11 cellular contexts compared by ENCODE assay signal in the genomic region with DNA sequence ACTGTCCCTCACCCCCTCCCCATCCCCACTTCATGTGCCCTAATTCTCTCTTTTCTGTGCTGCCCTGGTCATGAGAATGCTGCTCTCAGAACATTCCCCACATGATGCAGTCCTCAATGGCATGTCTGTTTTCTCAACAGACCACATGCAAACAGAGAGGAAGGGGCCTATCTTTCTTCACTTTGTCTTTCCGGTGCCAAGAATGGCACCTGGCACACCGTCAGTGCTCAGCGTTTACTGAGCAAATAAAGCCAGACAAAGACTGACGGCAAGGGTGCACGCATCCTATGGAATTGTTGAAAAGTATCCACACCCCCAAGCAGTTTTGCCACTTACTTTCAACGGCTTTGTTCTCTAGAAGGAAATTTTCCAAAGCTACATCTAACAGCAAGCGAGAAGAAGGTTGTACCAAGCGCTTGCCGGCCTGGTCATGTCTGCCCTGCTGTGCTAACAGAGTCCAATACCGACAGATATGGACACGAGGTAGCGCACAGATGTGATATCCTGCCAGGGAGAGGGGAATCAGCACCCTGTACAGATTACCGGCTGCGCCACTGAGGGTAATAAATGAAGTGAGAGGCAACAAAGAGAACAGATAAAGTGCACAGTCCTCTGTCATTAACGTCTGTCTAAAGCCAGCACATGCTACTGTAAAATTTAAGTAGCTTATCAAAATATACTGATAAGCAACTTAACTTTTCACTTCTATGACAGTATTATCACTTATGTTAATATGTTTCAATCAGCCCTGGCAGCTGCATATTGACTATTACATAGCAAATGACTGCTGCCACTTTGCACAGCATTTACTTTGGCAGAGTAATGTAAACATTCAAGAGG.
DNase-seq lines count a peak whose midpoint lies in the region; ATAC-seq and TF ChIP-seq lines count a peak whose summit lies in the region.
"Had no signal": no experiment of that assay in that cellular context is flagged by ENCODE, and none has a peak within 500 bp of the region (broad histone marks: within the 10 kb centered on the region; RNA-seq: fewer than 3 reads in every experiment).

No MANE protein-coding gene starts in this region.

- no peaks in the 10 kb centered on the region for H3K9me3 ChIP-seq in right lobe of liver

- peaks cover 0 to 19% (median 4%) of the 10 kb centered on the region in 4 donors for H3K4me1 ChIP-seq in right lobe of liver

- 54% methylated on average over 15 of the region's 15 CpGs for WGBS in right lobe of liver (ENCODE audit: insufficient coverage, low coverage, low lambda C conversion rate, missing lambda C conversion rate)

- CTCF ChIA-PET in activated CD4-positive, alpha-beta T cell treated with anti-CD3 and anti-CD28 coated beads, Interleukin-2, amount 10 ng/mL, durations not matched to agents 7 days and 5 days (lab: Charles Lee): interaction anchor here (0.6 kb wide), 1 partner anchor 73 kb away, joined by 3 read pairs; no protein-coding TSS in a partner anchor

- DNase-seq in COLO829 (ENCODE audit: low spot score) (peak; percentile 8), NCI-H1417 (lab: John Stamatoyannopoulos, UW) (peak; percentile 23 to 96 (median 91)), SHP77 (lab: John Stamatoyannopoulos, UW) (peak; percentile 96), right lobe of liver (no peak)
- no peak for DNase-seq in activated CD4-positive, alpha-beta T cell treated with anti-CD3 and anti-CD28 coated beads, Interleukin-2, amount 10 ng/mL, durations not matched to agents 7 days and 5 days
- DNase-seq: GM23248; stimulated activated CD4-positive, alpha-beta T cell treated with anti-CD3 and anti-CD28 coated beads, Interleukin-2, amount 100 ng/mL, for 48 hours had no signal

- no peak for TF ChIP-seq POLR2A in right lobe of liver (IDR thresholded peaks at IDR 0.05)

- no peak overlapping the region for H3K4me3 Mint-ChIP-seq in activated CD4-positive, alpha-beta T cell treated with anti-CD3 and anti-CD28 coated beads, Interleukin-2, amount 10 ng/mL, durations not matched to agents 7 days and 5 days

- no peak overlapping the region for H3K27ac Mint-ChIP-seq in activated CD4-positive, alpha-beta T cell treated with anti-CD3 and anti-CD28 coated beads, Interleukin-2, amount 10 ng/mL, durations not matched to agents 7 days and 5 days

- no peak overlapping the region for H3K27ac ChIP-seq in right lobe of liver
- H3K27ac ChIP-seq: GM23248, tibial nerve had no signal

- H3K4me1 Mint-ChIP-seq in activated CD4-positive, alpha-beta T cell treated with anti-CD3 and anti-CD28 coated beads, Interleukin-2, amount 10 ng/mL, durations not matched to agents 7 days and 5 days: peaks cover 15% of the 10 kb centered on the region

- H3K27me3 ChIP-seq in right lobe of liver: no peaks in the 10 kb centered on the region
- H3K27me3 ChIP-seq: tibial nerve had no signal

- ATAC-seq in right lobe of liver (peak; percentile 78 to 88 (median 83)), HG02884 (IDR thresholded peaks at IDR 0.05; ENCODE audit: unreplicated experiment) (no peak), GM21737 (IDR thresholded peaks at IDR 0.05; ENCODE audit: unreplicated experiment) (no peak), GM19035 (IDR thresholded peaks at IDR 0.05; ENCODE audit: unreplicated experiment) (no peak)

- peaks cover 2% of the 10 kb centered on the region for H3K9me3 Mint-ChIP-seq in activated CD4-positive, alpha-beta T cell treated with anti-CD3 and anti-CD28 coated beads, Interleukin-2, amount 10 ng/mL, durations not matched to agents 7 days and 5 days

- POLR2A ChIA-PET in activated CD4-positive, alpha-beta T cell treated with anti-CD3 and anti-CD28 coated beads, Interleukin-2, amount 10 ng/mL, durations not matched to agents 7 days and 5 days (lab: Charles Lee): no interaction called here

- no peaks in the 10 kb centered on the region for H3K27me3 Mint-ChIP-seq in activated CD4-positive, alpha-beta T cell treated with anti-CD3 and anti-CD28 coated beads, Interleukin-2, amount 10 ng/mL, durations not matched to agents 7 days and 5 days

- peaks cover 7% of the 10 kb centered on the region for H3K36me3 Mint-ChIP-seq in activated CD4-positive, alpha-beta T cell treated with anti-CD3 and anti-CD28 coated beads, Interleukin-2, amount 10 ng/mL, durations not matched to agents 7 days and 5 days (ENCODE audit: low read depth)

- H3K4me3 ChIP-seq in right lobe of liver: no peak overlapping the region
- H3K4me3 ChIP-seq: GM23248, tibial nerve had no signal

- H3K36me3 ChIP-seq in right lobe of liver: no peaks in the 10 kb centered on the region

- intact Hi-C loops in right lobe of liver (cut with DNase I): no loop called here

- TF ChIP-seq CTCF in right lobe of liver (IDR thresholded peaks at IDR 0.05): no peak

Comparison
In these comparisons a context has a peak if more than half of its experiments do, and no peak if none do; other contexts are left out.
1. DNase-seq: peak in COLO829 (single experiment), NCI-H1417 (3 of 3) and SHP77 (2 of 2); none in right lobe of liver (0 of 3) and activated CD4-positive, alpha-beta T cell treated with anti-CD3 and anti-CD28 coated beads, Interleukin-2, amount 10 ng/mL, durations not matched to agents 7 days and 5 days (single experiment).
2. ATAC-seq: peak in right lobe of liver (4 of 4); none in HG02884 (single experiment), GM21737 (single experiment) and GM19035 (single experiment).